Comparison of ENCODE assay signal across 1 cellular context in the genomic region with DNA sequence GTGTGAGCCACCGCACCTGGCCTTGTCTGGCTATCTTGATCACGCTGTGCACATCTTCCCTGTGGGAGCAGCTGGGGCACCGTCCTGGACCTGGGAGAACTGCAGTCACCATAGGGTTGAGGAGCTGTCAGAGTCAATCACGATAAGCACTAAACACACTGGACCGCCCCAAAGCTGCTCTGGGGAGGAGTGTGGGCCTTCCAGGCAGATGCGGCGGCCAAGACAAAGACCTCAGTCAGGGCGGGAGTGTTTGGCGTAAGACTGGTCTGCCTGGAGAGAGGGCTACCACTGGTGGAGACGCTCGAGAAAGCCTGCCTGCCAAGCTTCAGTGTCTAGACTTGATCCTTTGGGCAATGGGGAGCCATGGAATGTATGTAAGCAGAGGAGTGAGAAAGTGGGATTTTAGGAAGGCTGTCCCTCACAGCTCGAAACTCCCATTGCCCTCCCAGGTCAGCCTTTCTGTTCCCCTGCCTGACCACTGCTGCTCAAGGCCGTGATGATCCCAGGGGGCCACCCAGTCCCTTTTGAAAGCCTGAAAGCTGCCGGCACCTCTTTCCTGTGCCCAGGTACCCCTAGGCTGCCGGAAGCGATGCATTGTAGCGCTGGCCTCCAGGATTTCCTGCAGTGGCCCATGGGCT.
TF ChIP-seq lines count a peak whose summit lies in the region.

No MANE protein-coding gene starts in this region.

TF ChIP-seq in IMR-90, 13 proteins besides CTCF, POLR2A, EP300 and RAD21:
- TF ChIP-seq RFX5 (IDR thresholded peaks at IDR 0.05; ENCODE audit: low read depth, low read length) (no peak), RCOR1 (IDR thresholded peaks at IDR 0.05; ENCODE audit: insufficient replicate concordance, low read length) (no peak), MAFK (IDR thresholded peaks at IDR 0.05; ENCODE audit: low read depth, low read length) (no peak), CEBPB (IDR thresholded peaks at IDR 0.05; ENCODE audit: low read depth, low read length) (no peak), BHLHE40 (IDR thresholded peaks at IDR 0.05; ENCODE audit: low read depth, low read length) (no peak), CHD1 (IDR thresholded peaks at IDR 0.05; ENCODE audit: low read depth, low read length) (no peak), NFE2L2 (IDR thresholded peaks at IDR 0.05; ENCODE audit: low read depth, low read length) (no peak), MXI1 (IDR thresholded peaks at IDR 0.05; ENCODE audit: borderline replicate concordance, low read depth, low read length) (no peak), SMC3 (IDR thresholded peaks at IDR 0.05; ENCODE audit: low read depth, low read length) (no peak), MAZ (IDR thresholded peaks at IDR 0.05; ENCODE audit: borderline replicate concordance, low read depth, low read length) (no peak), FOS (IDR thresholded peaks at IDR 0.05; ENCODE audit: low read depth, low read length) (no peak)
- TF ChIP-seq, protein P1, sequence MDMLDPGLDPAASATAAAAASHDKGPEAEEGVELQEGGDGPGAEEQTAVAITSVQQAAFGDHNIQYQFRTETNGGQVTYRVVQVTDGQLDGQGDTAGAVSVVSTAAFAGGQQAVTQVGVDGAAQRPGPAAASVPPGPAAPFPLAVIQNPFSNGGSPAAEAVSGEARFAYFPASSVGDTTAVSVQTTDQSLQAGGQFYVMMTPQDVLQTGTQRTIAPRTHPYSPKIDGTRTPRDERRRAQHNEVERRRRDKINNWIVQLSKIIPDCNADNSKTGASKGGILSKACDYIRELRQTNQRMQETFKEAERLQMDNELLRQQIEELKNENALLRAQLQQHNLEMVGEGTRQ (IDR thresholded peaks at IDR 0.05; ENCODE audit: low read depth, low read length): no peak
- TF ChIP-seq, protein P2, sequence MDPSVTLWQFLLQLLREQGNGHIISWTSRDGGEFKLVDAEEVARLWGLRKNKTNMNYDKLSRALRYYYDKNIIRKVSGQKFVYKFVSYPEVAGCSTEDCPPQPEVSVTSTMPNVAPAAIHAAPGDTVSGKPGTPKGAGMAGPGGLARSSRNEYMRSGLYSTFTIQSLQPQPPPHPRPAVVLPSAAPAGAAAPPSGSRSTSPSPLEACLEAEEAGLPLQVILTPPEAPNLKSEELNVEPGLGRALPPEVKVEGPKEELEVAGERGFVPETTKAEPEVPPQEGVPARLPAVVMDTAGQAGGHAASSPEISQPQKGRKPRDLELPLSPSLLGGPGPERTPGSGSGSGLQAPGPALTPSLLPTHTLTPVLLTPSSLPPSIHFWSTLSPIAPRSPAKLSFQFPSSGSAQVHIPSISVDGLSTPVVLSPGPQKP (IDR thresholded peaks at IDR 0.05; ENCODE audit: borderline replicate concordance, low read depth, low read length): no peak
